24 cellular contexts compared by ENCODE assay signal in the genomic region with DNA sequence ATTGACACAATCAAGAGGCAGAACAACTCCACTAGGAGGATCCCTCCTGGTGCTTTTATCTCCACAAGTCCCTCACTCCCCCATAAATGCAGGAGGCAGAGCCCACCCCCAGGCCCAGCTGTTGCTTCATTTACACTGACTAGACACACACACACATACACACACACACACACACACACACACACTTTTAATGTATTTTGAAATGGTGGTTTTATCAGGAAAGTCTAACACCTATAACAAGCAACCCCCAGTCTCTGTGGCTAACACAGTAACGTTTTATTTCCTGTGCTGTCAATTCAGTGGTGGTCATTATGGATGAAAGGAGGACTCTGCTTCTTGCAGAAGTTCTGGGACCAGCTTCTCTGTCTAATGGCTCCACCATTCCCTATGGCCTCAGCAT.
"Had no signal": no experiment of that assay in that cellular context is flagged by ENCODE, and none has a peak within 500 bp of the region (broad histone marks: within the 10 kb centered on the region; RNA-seq: fewer than 3 reads in every experiment).

No MANE protein-coding gene starts in this region.

- H3K9me3 ChIP-seq: gastrocnemius medialis, left lung, neutrophil, pancreas, testis had no signal

- H3K4me3 Mint-ChIP-seq: activated B cell treated with CpG ODN at 0.5 μM for 24 hours; activated CD4-positive, alpha-beta memory T cell treated with anti-CD3 and anti-CD28 coated beads for 36 hours; activated naive CD8-positive, alpha-beta T cell treated with anti-CD3 and anti-CD28 coated beads, Interleukin-2, amount 50 U/mL, for 24 hours; activated T-helper 17 cell treated with anti-CD3 and anti-CD28 coated beads, Interleukin-2, amount 50 U/mL, for 72 hours; memory B cell; naive thymus-derived CD8-positive, alpha-beta T cell; stimulated activated effector memory CD8-positive, alpha-beta T cell treated with anti-CD3 and anti-CD28 coated beads, Interleukin-12 subunit alpha, Interleukin-12 subunit beta, amount 100 ng/mL, for 72 hours had no signal

- H3K27me3 Mint-ChIP-seq: activated B cell treated with CpG ODN at 0.5 μM for 24 hours; activated CD4-positive, alpha-beta memory T cell treated with anti-CD3 and anti-CD28 coated beads for 36 hours; activated naive CD8-positive, alpha-beta T cell treated with anti-CD3 and anti-CD28 coated beads, Interleukin-2, amount 50 U/mL, for 24 hours; activated T-helper 17 cell treated with anti-CD3 and anti-CD28 coated beads, Interleukin-2, amount 50 U/mL, for 72 hours; memory B cell; naive thymus-derived CD8-positive, alpha-beta T cell had no signal

- H3K4me3 ChIP-seq: gastrocnemius medialis, left lung, pancreas, testis had no signal

- FAIRE-seq: pancreas, TTC549 had no signal

- H3K9me3 Mint-ChIP-seq: activated B cell treated with CpG ODN at 0.5 μM for 24 hours; activated CD4-positive, alpha-beta memory T cell treated with anti-CD3 and anti-CD28 coated beads for 36 hours; activated naive CD8-positive, alpha-beta T cell treated with anti-CD3 and anti-CD28 coated beads, Interleukin-2, amount 50 U/mL, for 24 hours; activated T-helper 17 cell treated with anti-CD3 and anti-CD28 coated beads, Interleukin-2, amount 50 U/mL, for 72 hours; memory B cell; naive thymus-derived CD8-positive, alpha-beta T cell had no signal

- H3K27me3 ChIP-seq: gastrocnemius medialis, left lung, neutrophil, pancreas, testis had no signal

- H3K27ac Mint-ChIP-seq: activated B cell treated with CpG ODN at 0.5 μM for 24 hours; activated CD4-positive, alpha-beta memory T cell treated with anti-CD3 and anti-CD28 coated beads for 36 hours; activated naive CD8-positive, alpha-beta T cell treated with anti-CD3 and anti-CD28 coated beads, Interleukin-2, amount 50 U/mL, for 24 hours; activated T-helper 17 cell treated with anti-CD3 and anti-CD28 coated beads, Interleukin-2, amount 50 U/mL, for 72 hours; memory B cell; stimulated activated effector memory CD8-positive, alpha-beta T cell treated with anti-CD3 and anti-CD28 coated beads, Interleukin-12 subunit alpha, Interleukin-12 subunit beta, amount 100 ng/mL, for 72 hours had no signal

- DNase-seq: activated B cell treated with CpG ODN at 0.5 μM for 24 hours; activated CD4-positive, alpha-beta memory T cell treated with anti-CD3 and anti-CD28 coated beads for 36 hours; activated CD4-positive, alpha-beta T cell treated with anti-CD3 and anti-CD28 coated beads for 4 hours; activated naive CD4-positive, alpha-beta T cell; activated naive CD8-positive, alpha-beta T cell treated with anti-CD3 and anti-CD28 coated beads, Interleukin-2, amount 50 U/mL, for 24 hours; activated T-cell treated with anti-CD3 and anti-CD28 coated beads, Interleukin-2, amount 50 U/mL, for 1 hour; aorta; cerebellar nuclear complex; cortex of kidney; gastrocnemius medialis; head of caudate nucleus; left lung; naive thymus-derived CD8-positive, alpha-beta T cell; pancreas; stimulated activated CD4-positive, alpha-beta T cell treated with anti-CD3 and anti-CD28 coated beads, Interleukin-4, amount 100 ng/mL, for 24 hours; SW 1271; testis had no signal

- H3K4me1 Mint-ChIP-seq: memory B cell had no signal

- H3K36me3 ChIP-seq: gastrocnemius medialis, left lung, neutrophil, pancreas had no signal

- H3K27ac ChIP-seq: left lung, neutrophil, pancreas had no signal

- ATAC-seq: activated naive CD8-positive, alpha-beta T cell treated with anti-CD3 and anti-CD28 coated beads, Interleukin-2, amount 50 U/mL, for 24 hours; activated T-helper 17 cell treated with anti-CD3 and anti-CD28 coated beads, Interleukin-2, amount 50 U/mL, for 72 hours; esophagus mucosa; gastrocnemius medialis; left lung; naive thymus-derived CD8-positive, alpha-beta T cell; pancreas; sciatic nerve; stimulated activated effector memory CD8-positive, alpha-beta T cell treated with anti-CD3 and anti-CD28 coated beads, Interleukin-12 subunit alpha, Interleukin-12 subunit beta, amount 100 ng/mL, for 72 hours had no signal
